22 cellular contexts compared by ENCODE assay signal in the genomic region with DNA sequence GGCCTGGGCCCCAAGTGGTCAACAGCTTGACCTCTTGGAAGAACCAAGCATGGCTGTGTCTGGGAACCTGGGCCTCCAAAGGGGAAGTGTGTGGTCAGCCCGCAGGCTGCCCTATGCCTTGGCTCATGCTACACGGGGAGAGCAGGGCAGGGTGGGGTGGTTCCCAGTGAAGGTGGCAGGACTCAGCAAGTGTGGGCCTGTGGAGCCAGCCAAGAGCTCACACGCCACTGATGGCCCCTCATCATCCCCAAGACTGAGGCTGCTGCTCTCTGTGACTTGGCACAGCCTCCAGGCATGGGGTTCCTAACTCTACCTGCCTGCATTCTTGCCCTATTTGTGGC. TPM values are rescaled to one million over a fixed set of nuclear protein-coding genes. Genes with fewer than 3 reads are reported as not detected.
DNase-seq lines count a peak whose midpoint lies in the region; ATAC-seq, FAIRE-seq and TF ChIP-seq lines count a peak whose summit lies in the region.
"Had no signal": no experiment of that assay in that cellular context is flagged by ENCODE, and none has a peak within 500 bp of the region (broad histone marks: within the 10 kb centered on the region; RNA-seq: fewer than 3 reads in every experiment).

No MANE protein-coding gene starts in this region.

- no peak for TF ChIP-seq CTCF in natural killer cell (IDR thresholded peaks at IDR 0.05)
- TF ChIP-seq CTCF in bronchial epithelial cell (IDR thresholded peaks at IDR 0.05; ENCODE audit: insufficient read depth, low read length, severe bottlenecking): no peak

- peaks cover 7% of the 10 kb centered on the region for H3K36me3 ChIP-seq in bronchial epithelial cell (ENCODE audit: control insufficient read depth, insufficient read depth, low read length)
- H3K36me3 ChIP-seq in neuronal stem cell (replicated peaks in 1 of 2; ENCODE audit: control insufficient read depth in 2 of 2, insufficient read depth in 2 of 2, low read length in 2 of 2): peaks cover 3 to 4% of the 10 kb centered on the region in 2 donors

- no peak for ATAC-seq in natural killer cell
- ATAC-seq in natural killer cell treated with Interleukin-12 subunit alpha and Interleukin-12 subunit beta and Interleukin-15 and Interleukin-18, amount 100 ng/mL, for 72 hours: no peak
- ATAC-seq in HG03521 (IDR thresholded peaks at IDR 0.05; ENCODE audit: unreplicated experiment): no peak
- no peak for ATAC-seq in HG03354 (IDR thresholded peaks at IDR 0.05; ENCODE audit: poor library complexity, severe bottlenecking, unreplicated experiment)
- no peak for ATAC-seq in HG02623 (IDR thresholded peaks at IDR 0.05; ENCODE audit: unreplicated experiment)
- ATAC-seq: Panc1 had no signal

- H3K27me3 Mint-ChIP-seq in natural killer cell (ENCODE audit: low read depth in 2 of 2): no peaks in the 10 kb centered on the region
- no peaks in the 10 kb centered on the region for H3K27me3 Mint-ChIP-seq in natural killer cell treated with Interleukin-12 subunit alpha and Interleukin-12 subunit beta and Interleukin-15 and Interleukin-18, amount 100 ng/mL, for 72 hours
- H3K27me3 Mint-ChIP-seq: CD4-positive, alpha-beta T cell had no signal

- no peak overlapping the region for H4K91ac ChIP-seq in neuronal stem cell (ENCODE audit: low read depth, low read length, poor library complexity)

- peaks cover 0 to 6% of the 10 kb centered on the region in 2 donors for H3K4me1 ChIP-seq in neuronal stem cell (ENCODE audit: control insufficient read depth in 2 of 2, insufficient read depth in 1 of 2, low read depth in 1 of 2, low read length in 2 of 2)

- H3K36me3 Mint-ChIP-seq in natural killer cell: no peaks in the 10 kb centered on the region
- H3K36me3 Mint-ChIP-seq in natural killer cell treated with Interleukin-12 subunit alpha and Interleukin-12 subunit beta and Interleukin-15 and Interleukin-18, amount 100 ng/mL, for 72 hours: no peaks in the 10 kb centered on the region

- H3K4me1 Mint-ChIP-seq in natural killer cell: peaks cover 17 to 22% of the 10 kb centered on the region in 2 donors
- H3K4me1 Mint-ChIP-seq in natural killer cell treated with Interleukin-12 subunit alpha and Interleukin-12 subunit beta and Interleukin-15 and Interleukin-18, amount 100 ng/mL, for 72 hours (ENCODE audit: low read depth in 2 of 2): peaks cover 7 to 18% of the 10 kb centered on the region in 2 donors

- H3K4me3 ChIP-seq in bronchial epithelial cell (ENCODE audit: low read depth, low read length) (no peak overlapping the region), neuronal stem cell (ENCODE audit: low read length in 2 of 2) (no peak overlapping the region)
- H3K4me3 ChIP-seq: BLaER1 treated with 17β-estradiol and CSF1 and Interleukin-3, amounts not matched to agents 10 nM and 100 nM had no signal

- peak overlapping the region; percentile 73 for H3K4me3 Mint-ChIP-seq in natural killer cell
- H3K4me3 Mint-ChIP-seq in natural killer cell treated with Interleukin-12 subunit alpha and Interleukin-12 subunit beta and Interleukin-15 and Interleukin-18, amount 100 ng/mL, for 72 hours: no peak overlapping the region
- H3K4me3 Mint-ChIP-seq: CD4-positive, alpha-beta T cell had no signal

- peak; percentile 52 for FAIRE-seq in bronchial epithelial cell (lab: Jason Lieb, UNC)
- FAIRE-seq: A204.1, GM18507, H54, HTR-8/SVneo had no signal

- H3K18ac ChIP-seq in neuronal stem cell (ENCODE audit: low read length): peak overlapping the region; percentile 8

- no peak overlapping the region for H2BK5ac ChIP-seq in neuronal stem cell (ENCODE audit: low read length)

- no peak overlapping the region for H3K4me2 ChIP-seq in neuronal stem cell (ENCODE audit: insufficient read depth, low read length, poor library complexity, severe bottlenecking)
- H3K4me2 ChIP-seq: BLaER1 treated with 17β-estradiol and CSF1 and Interleukin-3, amounts not matched to agents 10 nM and 100 nM; SK-N-SH had no signal

- intact Hi-C loops in natural killer cell (cut with micrococcal nuclease): no loop called here

- no peaks in the 10 kb centered on the region for H3K27me3 ChIP-seq in bronchial epithelial cell (ENCODE audit: control insufficient read depth, insufficient read depth, low read length)
- no peaks in the 10 kb centered on the region for H3K27me3 ChIP-seq in neuronal stem cell (ENCODE audit: control insufficient read depth in 3 of 3, insufficient read depth in 3 of 3, low read depth in 1 of 3, low read length in 3 of 3)
- H3K27me3 ChIP-seq: BLaER1 treated with 17β-estradiol and CSF1 and Interleukin-3, amounts not matched to agents 10 nM and 100 nM had no signal

- H3K9me3 Mint-ChIP-seq in natural killer cell: no peaks in the 10 kb centered on the region
- no peaks in the 10 kb centered on the region for H3K9me3 Mint-ChIP-seq in natural killer cell treated with Interleukin-12 subunit alpha and Interleukin-12 subunit beta and Interleukin-15 and Interleukin-18, amount 100 ng/mL, for 72 hours
- H3K9me3 Mint-ChIP-seq: CD4-positive, alpha-beta T cell had no signal

- H3K9ac ChIP-seq in neuronal stem cell (ENCODE audit: low read depth, low read length, poor library complexity): peak overlapping the region; percentile 30
- H3K9ac ChIP-seq: SK-N-SH had no signal

- H2AFZ ChIP-seq in neuronal stem cell (ENCODE audit: low read length): no peak overlapping the region

- no peaks in the 10 kb centered on the region for H3K9me3 ChIP-seq in neuronal stem cell (replicated peaks in 1 of 2; ENCODE audit: control insufficient read depth in 2 of 2, insufficient read depth in 1 of 2, low read depth in 1 of 2, low read length in 2 of 2)
- H3K9me3 ChIP-seq: BLaER1 treated with 17β-estradiol and CSF1 and Interleukin-3, amounts not matched to agents 10 nM and 100 nM; SK-N-SH had no signal

- peak overlapping the region; percentile 94 for H2BK12ac ChIP-seq in neuronal stem cell (ENCODE audit: low read length)

- no peak overlapping the region for H2BK120ac ChIP-seq in neuronal stem cell (ENCODE audit: low read depth, low read length)

- H4K8ac ChIP-seq in neuronal stem cell (ENCODE audit: low read depth, low read length): no peak overlapping the region

- H3K27ac Mint-ChIP-seq in natural killer cell: peak overlapping the region; percentile 64
- H3K27ac Mint-ChIP-seq in natural killer cell treated with Interleukin-12 subunit alpha and Interleukin-12 subunit beta and Interleukin-15 and Interleukin-18, amount 100 ng/mL, for 72 hours: no peak overlapping the region
- H3K27ac Mint-ChIP-seq: CD4-positive, alpha-beta T cell had no signal

- no peak overlapping the region for H3K4ac ChIP-seq in neuronal stem cell (ENCODE audit: low read length)

- no peak overlapping the region for H3K27ac ChIP-seq in neuronal stem cell (replicated peaks; ENCODE audit: low read length)

- peak overlapping the region; percentile 70 for H2AK5ac ChIP-seq in neuronal stem cell (ENCODE audit: low read depth, low read length)

- H2BK15ac ChIP-seq in neuronal stem cell (ENCODE audit: low read length): peak overlapping the region; percentile 37

- DNase-seq in natural killer cell: no peak
- DNase-seq in natural killer cell treated with Interleukin-12 subunit alpha and Interleukin-12 subunit beta and Interleukin-15 and Interleukin-18, amount 100 ng/mL, for 72 hours (ENCODE audit: low spot score): no peak
- DNase-seq in bronchial epithelial cell (ENCODE audit: low read depth): no peak
- DNase-seq in neuronal stem cell (ENCODE audit: low spot score): no peak
- DNase-seq in NCI-H774 (lab: John Stamatoyannopoulos, UW): no peak
- DNase-seq: CD4-positive, alpha-beta T cell; COR-L47; DMS53; KBM-7; NCI-H2029; NCI-H446 treated with DMSO at 0.1 percent for 48 hours; NCI-H526; SK-N-SH had no signal

- no peaks in the 10 kb centered on the region for H3K79me1 ChIP-seq in neuronal stem cell (ENCODE audit: low read depth, low read length)

- no peak overlapping the region for H3K14ac ChIP-seq in neuronal stem cell (ENCODE audit: low read length)

- no peak overlapping the region for H3K23ac ChIP-seq in neuronal stem cell (ENCODE audit: low read depth, low read length, poor library complexity)

- no CpG with 5 or more reads among the region's 3 CpGs for WGBS in neuronal stem cell (ENCODE audit: extremely low coverage in 2 of 2, insufficient read length in 2 of 2, insufficient replicate concordance in 1 of 2), 2 donors

RNA-seq across cellular contexts. Expression of gene DGCR8, which starts 15.9 kb away (rescaled TPM):
- total RNA-seq in natural killer cell (10 to 100 TPM; 45.3 to 64.7 (median 64.0) TPM), bronchial epithelial cell (30.5 and 39.8 TPM in 2 replicates)
- total RNA-seq in natural killer cell treated with Interleukin-12 subunit alpha and Interleukin-12 subunit beta and Interleukin-15 and Interleukin-18, amount 100 ng/mL, for 72 hours: 10 to 100 TPM; 60.1 to 89.5 TPM
- 16.3 TPM for polyA plus RNA-seq in neuronal stem cell (2013, experiment 1 of 2)
- polyA plus RNA-seq in neuronal stem cell (2013, experiment 2 of 2): 16.3 TPM

RNA-seq across cellular contexts. Expression of gene TANGO2, which starts 43.2 kb away (rescaled TPM):
- total RNA-seq in natural killer cell: 10 to 100 TPM; 33.3 to 53.0 (median 46.2) TPM
- 10 to 100 TPM; 50.5 to 61.6 TPM for total RNA-seq in natural killer cell treated with Interleukin-12 subunit alpha and Interleukin-12 subunit beta and Interleukin-15 and Interleukin-18, amount 100 ng/mL, for 72 hours
- 41.6 and 44.2 TPM in 2 replicates for total RNA-seq in bronchial epithelial cell
- polyA plus RNA-seq in neuronal stem cell (2013, experiment 1 of 2): 4.9 TPM
- polyA plus RNA-seq in neuronal stem cell (2013, experiment 2 of 2): 4.2 TPM

RNA-seq across cellular contexts. Expression of gene ARVCF, which starts 47.5 kb away (rescaled TPM):
- total RNA-seq in natural killer cell (10 to 100 TPM; 37.8 to 62.0 (median 38.7) TPM), bronchial epithelial cell (19.2 and 23.2 TPM in 2 replicates)
- 1 to 10 TPM; 3.7 to 3.8 TPM for total RNA-seq in natural killer cell treated with Interleukin-12 subunit alpha and Interleukin-12 subunit beta and Interleukin-15 and Interleukin-18, amount 100 ng/mL, for 72 hours
- 35.3 TPM for polyA plus RNA-seq in neuronal stem cell (2013, experiment 1 of 2)
- polyA plus RNA-seq in neuronal stem cell (2013, experiment 2 of 2): 32.4 TPM

RNA-seq across cellular contexts. Expression of gene RANBP1, which starts 51.8 kb away (rescaled TPM):
- total RNA-seq in natural killer cell: 10 to 100 TPM; 54.0 to 61.0 (median 56.3) TPM
- total RNA-seq in natural killer cell treated with Interleukin-12 subunit alpha and Interleukin-12 subunit beta and Interleukin-15 and Interleukin-18, amount 100 ng/mL, for 72 hours: 100 to 1,000 TPM; 236 to 499 TPM
- total RNA-seq in bronchial epithelial cell: 147 and 263 TPM in 2 replicates
- polyA plus RNA-seq in neuronal stem cell (2013, experiment 1 of 2): 496 TPM
- 494 TPM for polyA plus RNA-seq in neuronal stem cell (2013, experiment 2 of 2)

RNA-seq across cellular contexts. Expression of gene TRMT2A, which starts 52.9 kb away (rescaled TPM):
- total RNA-seq in natural killer cell (100 to 1,000 TPM in 1 of 3 donors, 10 to 100 TPM in 2; 86.4 to 104 (median 86.5) TPM), bronchial epithelial cell (37.9 and 40.7 TPM in 2 replicates)
- 100 to 1,000 TPM; 107 to 166 TPM for total RNA-seq in natural killer cell treated with Interleukin-12 subunit alpha and Interleukin-12 subunit beta and Interleukin-15 and Interleukin-18, amount 100 ng/mL, for 72 hours
- polyA plus RNA-seq in neuronal stem cell (2013, experiment 1 of 2): 21.2 TPM
- polyA plus RNA-seq in neuronal stem cell (2013, experiment 2 of 2): 21.9 TPM

Comparison
In these comparisons a context has a peak if more than half of its experiments do, and no peak if none do; other contexts are left out.
1. H3K27ac Mint-ChIP-seq: peak in natural killer cell (2 of 2); none in natural killer cell treated with Interleukin-12 subunit alpha and Interleukin-12 subunit beta and Interleukin-15 and Interleukin-18, amount 100 ng/mL, for 72 hours (0 of 2).